Comparison of ENCODE assay signal across 18 cellular contexts in genomic region chr1:215744419-215744818, GRCh38.
"Had no signal": no experiment of that assay in that cellular context is flagged by ENCODE, and none has a peak within 500 bp of the region (broad histone marks: within the 10 kb centered on the region; RNA-seq: fewer than 3 reads in every experiment).

No MANE protein-coding gene starts in this region.

- H3K27ac ChIP-seq: cardiac muscle cell, gastrocnemius medialis, heart right ventricle, neural progenitor cell, parathyroid adenoma, testis had no signal

- H3K79me2 ChIP-seq: parathyroid adenoma had no signal

- H3K36me3 ChIP-seq: cardiac muscle cell, gastrocnemius medialis, heart right ventricle, neural progenitor cell had no signal

- H3K4me2 ChIP-seq: neural progenitor cell had no signal

- H3K27me3 ChIP-seq: cardiac muscle cell, gastrocnemius medialis, heart right ventricle, neural progenitor cell, testis had no signal

- FAIRE-seq: colon, kidney had no signal

- DNase-seq: activated CD4-positive, alpha-beta T cell treated with anti-CD3 and anti-CD28 coated beads, Interleukin-2, amount 50 U/mL, for 48 hours; activated CD4-positive, CD25-positive, alpha-beta regulatory T cell treated with anti-CD3 and anti-CD28 coated beads, Interleukin-2, amount 50 U/mL, for 72 hours; activated gamma-delta T cell treated with Interleukin-2 at 50 U/mL for 16 hours; activated naive CD8-positive, alpha-beta T cell treated with anti-CD3 and anti-CD28 coated beads for 36 hours; activated T-cell treated with anti-CD3 and anti-CD28 coated beads, Interleukin-2, amount 50 U/mL, for 4 hours; aorta; gastrocnemius medialis; heart right ventricle; kidney; left ventricle myocardium superior; mesendoderm; stimulated activated CD4-positive, alpha-beta T cell treated with anti-CD3 and anti-CD28 coated beads, Interleukin-4, amount 100 ng/mL, for 4 hours; stimulated activated naive CD8-positive, alpha-beta T cell treated with anti-CD3 and anti-CD28 coated beads, Interleukin-15, amount 100 ng/mL, for 72 hours; testis had no signal

- ATAC-seq: activated T-cell treated with anti-CD3 and anti-CD28 coated beads, Interleukin-2, amount 50 U/mL, for 4 hours; gastrocnemius medialis; heart right ventricle; left ventricle myocardium superior; stimulated activated naive CD8-positive, alpha-beta T cell treated with anti-CD3 and anti-CD28 coated beads, Interleukin-15, amount 100 ng/mL, for 72 hours had no signal

- H3K4me3 ChIP-seq: cardiac muscle cell, gastrocnemius medialis, heart right ventricle, neural progenitor cell, testis had no signal

- H3K9ac ChIP-seq: neural progenitor cell, parathyroid adenoma had no signal

- H3K4me1 ChIP-seq: gastrocnemius medialis, heart right ventricle, neural progenitor cell, parathyroid adenoma, testis had no signal

- H2AFZ ChIP-seq: neural progenitor cell, parathyroid adenoma had no signal

- H3K9me3 ChIP-seq: gastrocnemius medialis, heart right ventricle, testis had no signal
